Comparison of ENCODE assay signal across 12 cellular contexts in the genomic region with DNA sequence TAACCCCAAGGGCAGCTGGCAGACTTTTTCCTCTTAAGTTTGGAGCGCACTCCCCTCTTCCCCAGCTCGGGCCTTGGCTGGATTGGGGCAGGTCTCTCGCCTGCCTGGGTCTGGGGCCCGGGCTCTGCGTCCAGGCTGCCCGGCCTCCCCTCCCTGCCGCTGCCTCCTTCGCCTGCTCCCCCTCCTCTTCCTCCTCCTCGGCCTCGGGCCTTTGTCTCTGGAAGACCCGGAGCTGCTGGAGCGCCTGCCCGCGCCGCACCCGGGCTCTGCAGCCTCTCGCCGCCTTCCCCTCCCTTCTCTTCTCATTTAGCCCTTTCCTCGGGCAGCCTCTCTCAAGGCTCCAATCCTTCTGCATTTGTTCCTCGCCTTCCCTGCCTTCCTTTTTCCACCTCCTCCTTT.
A peak's percentile ranks its signal among the peaks of the same experiment; 100 is the strongest.
DNase-seq lines count a peak whose midpoint lies in the region; ATAC-seq lines count a peak whose summit lies in the region.
"Had no signal": no experiment of that assay in that cellular context is flagged by ENCODE, and none has a peak within 500 bp of the region (broad histone marks: within the 10 kb centered on the region; RNA-seq: fewer than 3 reads in every experiment).

No MANE protein-coding gene starts in this region.

- no peaks in the 10 kb centered on the region for H3K4me1 Mint-ChIP-seq in activated naive CD4-positive, alpha-beta T cell treated with anti-CD3 and anti-CD28 coated beads for 36 hours (ENCODE audit: low read depth)

- peak overlapping the region; percentile 89 for H3K56ac ChIP-seq in mesendoderm (ENCODE audit: low read length)

- H3K27me3 ChIP-seq in ectodermal cell (ENCODE audit: control insufficient read depth, insufficient read depth, low read length, poor library complexity, severe bottlenecking) (no peaks in the 10 kb centered on the region), mesendoderm (ENCODE audit: insufficient read depth, low read length, poor library complexity) (no peaks in the 10 kb centered on the region), Karpas-422 (ENCODE audit: low read length) (no peaks in the 10 kb centered on the region)

- peak overlapping the region; percentile 18 for H3K4me2 ChIP-seq in mesendoderm (ENCODE audit: low read length)
- no peak overlapping the region for H3K4me2 ChIP-seq in Karpas-422 (ENCODE audit: low read depth, low read length, poor library complexity, severe bottlenecking)

- H2AK5ac ChIP-seq in mesendoderm (ENCODE audit: low read length), result no peak overlapping the region

- intact Hi-C loops in activated naive CD4-positive, alpha-beta T cell treated with anti-CD3 and anti-CD28 coated beads for 36 hours (cut with micrococcal nuclease), result no loop called here

- H3K23ac ChIP-seq in mesendoderm (ENCODE audit: low read length), result no peak overlapping the region

- H3K27ac ChIP-seq in ectodermal cell (ENCODE audit: insufficient read depth, low read depth, low read length, poor library complexity, severe bottlenecking) (peak overlapping the region; percentile 60), mesendoderm (ENCODE audit: low read depth, low read length) (peak overlapping the region; percentile 40), temporal lobe (ENCODE audit: low read depth, low read length) (peak overlapping the region; percentile 84), Karpas-422 (ENCODE audit: low read length) (no peak overlapping the region)

- H4K5ac ChIP-seq in mesendoderm (ENCODE audit: low read length), result no peak overlapping the region

- H3K27ac Mint-ChIP-seq in activated naive CD4-positive, alpha-beta T cell treated with anti-CD3 and anti-CD28 coated beads for 36 hours, result no peak overlapping the region
- H3K27ac Mint-ChIP-seq: activated CD4-positive, alpha-beta T cell treated with anti-CD3 and anti-CD28 coated beads for 36 hours had no signal

- no peak overlapping the region for H3K4me3 ChIP-seq in ectodermal cell (ENCODE audit: insufficient read depth, low read depth, low read length)
- no peak overlapping the region for H3K4me3 ChIP-seq in mesendoderm (ENCODE audit: low read length)
- no peak overlapping the region for H3K4me3 ChIP-seq in Karpas-422 (ENCODE audit: low read length)

- 7% methylated on average over 20 of the region's 20 CpGs for WGBS in ectodermal cell, 2 experiments
- WGBS in mesendoderm (ENCODE audit: extremely low coverage, insufficient coverage, low lambda C conversion rate), result no CpG with 5 or more reads among the region's 20 CpGs

- H3K36me3 ChIP-seq in ectodermal cell (ENCODE audit: control insufficient read depth, insufficient read depth, low read length) (no peaks in the 10 kb centered on the region), mesendoderm (ENCODE audit: control insufficient read depth, insufficient read depth, low read length) (no peaks in the 10 kb centered on the region), Karpas-422 (ENCODE audit: insufficient read depth, low read length) (no peaks in the 10 kb centered on the region)

- DNase-seq in NCI-H69 (lab: John Stamatoyannopoulos, UW) (peak; percentile 50), mesendoderm (peak; percentile 68), RKO (ENCODE audit: low spot score) (no peak), Karpas-422 (no peak)
- no peak for DNase-seq in activated naive CD4-positive, alpha-beta T cell treated with anti-CD3 and anti-CD28 coated beads for 36 hours
- DNase-seq: activated CD4-positive, alpha-beta T cell treated with anti-CD3 and anti-CD28 coated beads for 36 hours; activated naive CD8-positive, alpha-beta T cell treated with anti-CD3 and anti-CD28 coated beads, Interleukin-2, amount 10 ng/mL, durations not matched to agents 7 days and 5 days; DMS153; HCEC 1CT had no signal

- H4K8ac ChIP-seq in mesendoderm (ENCODE audit: low read depth, low read length), result no peak overlapping the region

- peak overlapping the region; percentile 54 for H3K9ac ChIP-seq in mesendoderm (ENCODE audit: low read length)
- no peak overlapping the region for H3K9ac ChIP-seq in Karpas-422 (ENCODE audit: low read length)

- H3K4ac ChIP-seq in mesendoderm (ENCODE audit: low read depth, low read length), result peak overlapping the region; percentile 40

- no peaks in the 10 kb centered on the region for H3K27me3 Mint-ChIP-seq in activated naive CD4-positive, alpha-beta T cell treated with anti-CD3 and anti-CD28 coated beads for 36 hours (ENCODE audit: low read depth)
- H3K27me3 Mint-ChIP-seq: activated CD4-positive, alpha-beta T cell treated with anti-CD3 and anti-CD28 coated beads for 36 hours had no signal

- no peaks in the 10 kb centered on the region for H3K9me2 ChIP-seq in Karpas-422 (replicated peaks; ENCODE audit: insufficient read depth, low read length)

- no peaks in the 10 kb centered on the region for H4K20me1 ChIP-seq in Karpas-422 (ENCODE audit: insufficient read depth, low read depth, low read length)

- H3K9me3 ChIP-seq in ectodermal cell (ENCODE audit: control insufficient read depth, low read length), result no peaks in the 10 kb centered on the region
- no peaks in the 10 kb centered on the region for H3K9me3 ChIP-seq in Karpas-422 (ENCODE audit: low read length)

- no peak for ATAC-seq in HG03571 (IDR thresholded peaks at IDR 0.05; ENCODE audit: unreplicated experiment)
- ATAC-seq: activated CD4-positive, alpha-beta T cell treated with anti-CD3 and anti-CD28 coated beads for 36 hours had no signal

- no peak overlapping the region for H2AFZ ChIP-seq in Karpas-422 (ENCODE audit: low read length)

- no peaks in the 10 kb centered on the region for H3K79me1 ChIP-seq in mesendoderm (ENCODE audit: low read length)

- H3K9me3 Mint-ChIP-seq in activated naive CD4-positive, alpha-beta T cell treated with anti-CD3 and anti-CD28 coated beads for 36 hours, result no peaks in the 10 kb centered on the region
- H3K9me3 Mint-ChIP-seq: activated naive CD8-positive, alpha-beta T cell treated with anti-CD3 and anti-CD28 coated beads, Interleukin-2, amount 10 ng/mL, durations not matched to agents 7 days and 5 days had no signal

- CTCF ChIA-PET in activated naive CD4-positive, alpha-beta T cell treated with anti-CD3 and anti-CD28 coated beads for 36 hours (lab: Charles Lee), result no interaction called here

- H3K4me1 ChIP-seq in ectodermal cell (ENCODE audit: control insufficient read depth, insufficient read depth, low read length) (peaks cover 49% of the 10 kb centered on the region), mesendoderm (ENCODE audit: control insufficient read depth, low read depth, low read length) (no peaks in the 10 kb centered on the region), Karpas-422 (ENCODE audit: low read length) (peaks cover 8% of the 10 kb centered on the region)

- no peak overlapping the region for H2BK15ac ChIP-seq in mesendoderm (replicated peaks; ENCODE audit: low read depth)

- no peak overlapping the region for H2BK120ac ChIP-seq in mesendoderm (ENCODE audit: low read depth, low read length)

- H3K79me2 ChIP-seq in mesendoderm (ENCODE audit: control insufficient read depth, insufficient read depth, low read length) (no peaks in the 10 kb centered on the region), Karpas-422 (ENCODE audit: low read length) (no peaks in the 10 kb centered on the region)

- peak overlapping the region; percentile 27 for H2BK5ac ChIP-seq in mesendoderm (ENCODE audit: low read length)

- no peak overlapping the region for H3K4me3 Mint-ChIP-seq in activated naive CD4-positive, alpha-beta T cell treated with anti-CD3 and anti-CD28 coated beads for 36 hours
- H3K4me3 Mint-ChIP-seq: activated CD4-positive, alpha-beta T cell treated with anti-CD3 and anti-CD28 coated beads for 36 hours; activated naive CD8-positive, alpha-beta T cell treated with anti-CD3 and anti-CD28 coated beads, Interleukin-2, amount 10 ng/mL, durations not matched to agents 7 days and 5 days had no signal

- H3K18ac ChIP-seq in mesendoderm (ENCODE audit: low read length), result peak overlapping the region; percentile 29

- H3K36me3 Mint-ChIP-seq in activated naive CD4-positive, alpha-beta T cell treated with anti-CD3 and anti-CD28 coated beads for 36 hours (ENCODE audit: low read depth), result no peaks in the 10 kb centered on the region
- H3K36me3 Mint-ChIP-seq: activated naive CD8-positive, alpha-beta T cell treated with anti-CD3 and anti-CD28 coated beads, Interleukin-2, amount 10 ng/mL, durations not matched to agents 7 days and 5 days had no signal

Comparison
In these comparisons a context has a peak if more than half of its experiments do, and no peak if none do; other contexts are left out.
1. DNase-seq: peak in NCI-H69 (single experiment) and mesendoderm (single experiment); none in activated naive CD4-positive, alpha-beta T cell treated with anti-CD3 and anti-CD28 coated beads for 36 hours (single experiment), RKO (single experiment) and Karpas-422 (single experiment).